ENCODE assay signal across 8 cellular contexts in the genomic region with DNA sequence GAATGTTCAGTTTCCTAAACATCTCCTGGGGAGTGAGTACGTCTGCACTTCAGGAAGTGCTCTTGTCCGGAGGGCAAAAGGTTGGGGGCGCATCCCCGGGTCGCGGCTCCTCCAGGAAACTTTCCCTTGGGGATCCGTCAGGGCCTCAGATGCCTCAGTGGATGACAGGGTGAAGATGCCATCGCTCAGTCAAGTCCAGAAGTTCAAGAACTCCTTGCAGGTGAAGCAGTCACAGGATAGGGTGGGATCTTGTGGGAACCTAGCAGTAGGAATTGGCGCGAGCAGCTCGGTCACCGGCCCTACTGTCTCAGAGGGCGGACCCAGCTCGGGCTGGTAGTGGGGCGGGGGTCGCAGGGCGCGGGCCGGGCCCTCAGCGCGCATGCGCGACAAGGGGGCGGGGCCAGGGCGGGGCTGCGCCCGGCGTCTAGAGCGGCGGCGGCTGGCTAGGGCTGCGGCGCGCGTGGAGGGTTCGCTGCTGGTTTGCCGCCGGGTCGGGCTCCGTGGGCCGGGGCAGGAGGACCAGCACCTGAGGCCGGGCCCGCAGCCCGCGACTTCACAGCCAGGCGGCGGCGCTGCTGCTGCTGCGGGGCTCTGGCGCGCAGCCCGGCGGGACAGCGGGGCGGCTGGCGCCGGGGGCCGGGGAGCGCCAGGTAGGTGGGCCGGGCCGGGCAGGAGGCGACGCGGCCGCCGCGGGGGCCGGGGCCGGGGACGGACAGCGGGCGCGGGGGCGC. TPM values are rescaled to one million over a fixed set of nuclear protein-coding genes. Genes with fewer than 3 reads are reported as not detected.
DNase-seq lines count a peak whose midpoint lies in the region; ATAC-seq and TF ChIP-seq lines count a peak whose summit lies in the region.

A gene (plus strand): TSS at position 423 of the 731 bp plus-strand sequence. CDS start 75,191 bp downstream, outside the sequence.

- H3K27ac ChIP-seq in coronary artery = peak within 1 kb of the TSS; percentile 66 to 87

- TF ChIP-seq CTCF in coronary artery (IDR thresholded peaks at IDR 0.05) = no peak

- DNase-seq in AG08396 (ENCODE audit: low spot score) (peak; percentile 96), NCI-H345 treated with DMSO at 0.1 percent for 48 hours (lab: John Stamatoyannopoulos, UW; ENCODE audit: unreplicated experiment) (peak; percentile 51), coronary artery (ENCODE audit: low spot score) (no peak), left lobe of liver (ENCODE audit: low spot score) (peak; percentile 87)
- peak; percentile 80 for DNase-seq in activated CD4-positive, alpha-beta T cell treated with anti-CD3 and anti-CD28 coated beads for 48 hours
- peak; percentile 71 to 80 for DNase-seq in stimulated activated CD4-positive, alpha-beta T cell treated with anti-CD3 and anti-CD28 coated beads, Interleukin-2, amount 100 ng/mL, for 48 hours

- ATAC-seq in GM18873 (IDR thresholded peaks at IDR 0.05; ENCODE audit: low FRiP score, unreplicated experiment) (peak; percentile 70), HG03135 (IDR thresholded peaks at IDR 0.05; ENCODE audit: unreplicated experiment) (peak; percentile 83), left lobe of liver (peak; percentile 96)

- H3K4me3 ChIP-seq in coronary artery = peak within 1 kb of the TSS; percentile 91

RNA-seq across cellular contexts. Expression of the gene that starts here (rescaled TPM):
- total RNA-seq in left lobe of liver = 9.3 TPM
